ENCODE assay signal across 12 cellular contexts in genomic region chr1:25065246-25066238, GRCh38.
A peak's percentile ranks its signal among the peaks of the same experiment; 100 is the strongest.
DNase-seq lines count a peak whose midpoint lies in the region; ATAC-seq, FAIRE-seq and TF ChIP-seq lines count a peak whose summit lies in the region.
"Had no signal": no experiment of that assay in that cellular context is flagged by ENCODE, and none has a peak within 500 bp of the region (broad histone marks: within the 10 kb centered on the region; RNA-seq: fewer than 3 reads in every experiment).

No MANE protein-coding gene starts in this region.

- no peaks in the 10 kb centered on the region for H3K36me3 ChIP-seq in kidney (ENCODE audit: control insufficient read depth in 1 of 2, insufficient read depth in 2 of 2, low read length in 2 of 2)

- TF ChIP-seq CTCF in kidney (IDR thresholded peaks at IDR 0.05; ENCODE audit: borderline replicate concordance, extremely low read depth, insufficient read depth), result no peak

- no peaks in the 10 kb centered on the region for H3K9me3 ChIP-seq in kidney (ENCODE audit: control insufficient read depth in 1 of 2, low read length in 2 of 2)

- no peak overlapping the region for H3K27ac Mint-ChIP-seq in activated T-cell treated with anti-CD3 and anti-CD28 coated beads, Interleukin-2, amount 50 U/mL, for 24 hours
- H3K27ac Mint-ChIP-seq in stimulated activated memory B cell treated with anti-CD40 and anti-IgM and Interleukin-4, amounts not matched to agents 10 μg/mL and 1 μg/mL and 100 μg/mL, for 72 hours, result peak overlapping the region; percentile 71

- H3K9me3 Mint-ChIP-seq in activated T-cell treated with anti-CD3 and anti-CD28 coated beads, Interleukin-2, amount 50 U/mL, for 24 hours, result no peaks in the 10 kb centered on the region
- no peaks in the 10 kb centered on the region for H3K9me3 Mint-ChIP-seq in stimulated activated memory B cell treated with anti-CD40 and anti-IgM and Interleukin-4, amounts not matched to agents 10 μg/mL and 1 μg/mL and 100 μg/mL, for 72 hours

- H3K4me3 ChIP-seq in kidney (ENCODE audit: low read length in 2 of 2), result no peak overlapping the region

- no peak overlapping the region for H3K4me3 Mint-ChIP-seq in activated T-cell treated with anti-CD3 and anti-CD28 coated beads, Interleukin-2, amount 50 U/mL, for 24 hours
- no peak overlapping the region for H3K4me3 Mint-ChIP-seq in stimulated activated memory B cell treated with anti-CD40 and anti-IgM and Interleukin-4, amounts not matched to agents 10 μg/mL and 1 μg/mL and 100 μg/mL, for 72 hours

- no peaks in the 10 kb centered on the region for H3K4me1 ChIP-seq in kidney (ENCODE audit: control insufficient read depth in 1 of 2, insufficient read depth in 1 of 2, low read depth in 1 of 2, low read length in 2 of 2)

- no peaks in the 10 kb centered on the region for H3K36me3 Mint-ChIP-seq in activated T-cell treated with anti-CD3 and anti-CD28 coated beads, Interleukin-2, amount 50 U/mL, for 24 hours (ENCODE audit: low read depth)
- no peaks in the 10 kb centered on the region for H3K36me3 Mint-ChIP-seq in stimulated activated memory B cell treated with anti-CD40 and anti-IgM and Interleukin-4, amounts not matched to agents 10 μg/mL and 1 μg/mL and 100 μg/mL, for 72 hours

- no peak overlapping the region for H3K9ac ChIP-seq in kidney (ENCODE audit: low read length in 2 of 2)

- intact Hi-C loops in kidney (cut with DNase I), result no loop called here

- no peak for FAIRE-seq in kidney (lab: Jason Lieb, UNC)
- FAIRE-seq: GM18507 had no signal

- peak; percentile 19 for DNase-seq in activated T-cell treated with anti-CD3 and anti-CD28 coated beads for 1 hour (ENCODE audit: low read depth)
- no peak for DNase-seq in activated T-cell treated with anti-CD3 and anti-CD28 coated beads, Interleukin-2, amount 50 U/mL, for 24 hours
- DNase-seq in activated CD8-positive, alpha-beta memory T cell treated with anti-CD3 and anti-CD28 coated beads for 4 hours (ENCODE audit: low read depth in 2 of 2), result peak; percentile 29 to 44
- DNase-seq in kidney, result peak; percentile 72
- DNase-seq in NCI-H1092 treated with DMSO at 0.1 percent for 48 hours (lab: John Stamatoyannopoulos, UW), result no peak
- no peak for DNase-seq in G401 (ENCODE audit: low spot score)
- DNase-seq in DMS153 (lab: John Stamatoyannopoulos, UW), result no peak
- DNase-seq: NCI-H1105 treated with DMSO at 0.1 percent for 48 hours, nucleus accumbens had no signal

- H3K27ac ChIP-seq in kidney (ENCODE audit: low read depth in 2 of 2, low read length in 2 of 2), result no peak overlapping the region
- H3K27ac ChIP-seq: RWPE1 had no signal

- no peak for ATAC-seq in stimulated activated memory B cell treated with anti-CD40 and anti-IgM and Interleukin-4, amounts not matched to agents 10 μg/mL and 1 μg/mL and 100 μg/mL, for 72 hours

- peaks cover 30% of the 10 kb centered on the region for H3K4me1 Mint-ChIP-seq in activated T-cell treated with anti-CD3 and anti-CD28 coated beads, Interleukin-2, amount 50 U/mL, for 24 hours (ENCODE audit: low read depth)
- H3K4me1 Mint-ChIP-seq in stimulated activated memory B cell treated with anti-CD40 and anti-IgM and Interleukin-4, amounts not matched to agents 10 μg/mL and 1 μg/mL and 100 μg/mL, for 72 hours, result peaks cover 21% of the 10 kb centered on the region

- no peaks in the 10 kb centered on the region for H3K27me3 Mint-ChIP-seq in activated T-cell treated with anti-CD3 and anti-CD28 coated beads, Interleukin-2, amount 50 U/mL, for 24 hours
- H3K27me3 Mint-ChIP-seq in stimulated activated memory B cell treated with anti-CD40 and anti-IgM and Interleukin-4, amounts not matched to agents 10 μg/mL and 1 μg/mL and 100 μg/mL, for 72 hours, result no peaks in the 10 kb centered on the region

- in situ Hi-C loops in G401 (cut with HindIII; ENCODE audit: low sequenced_read_pairs), result no loop called here

Comparison
In these comparisons a context has a peak if more than half of its experiments do, and no peak if none do; other contexts are left out.
1. DNase-seq: peak in activated T-cell treated with anti-CD3 and anti-CD28 coated beads for 1 hour (single experiment), activated CD8-positive, alpha-beta memory T cell treated with anti-CD3 and anti-CD28 coated beads for 4 hours (2 of 2) and kidney (single experiment); none in activated T-cell treated with anti-CD3 and anti-CD28 coated beads, Interleukin-2, amount 50 U/mL, for 24 hours (single experiment), NCI-H1092 treated with DMSO at 0.1 percent for 48 hours (single experiment), G401 (single experiment) and DMS153 (single experiment).